In genomic region chr1:78003070-78003751, GRCh38 we compare ENCODE assay signal across 9 cellular contexts. TPM values are rescaled to one million over a fixed set of nuclear protein-coding genes. Genes with fewer than 3 reads are reported as not detected.
DNase-seq lines count a peak whose midpoint lies in the region; TF ChIP-seq lines count a peak whose summit lies in the region.
"Had no signal": no experiment of that assay in that cellular context is flagged by ENCODE, and none has a peak within 500 bp of the region (broad histone marks: within the 10 kb centered on the region; RNA-seq: fewer than 3 reads in every experiment).

No MANE protein-coding gene starts in this region.

- H2AFZ ChIP-seq in OCI-LY3 (ENCODE audit: low read depth, low read length), result no peak overlapping the region
- H2AFZ ChIP-seq in H9 (ENCODE audit: low read length), result no peak overlapping the region

- no peak overlapping the region for H3K18ac ChIP-seq in H9 (ENCODE audit: insufficient read length, low read depth, low read length)

- H4K8ac ChIP-seq in H9 (replicated peaks; ENCODE audit: insufficient read length, low read depth, low read length), result no peak overlapping the region

- no peaks in the 10 kb centered on the region for H3K27me3 Mint-ChIP-seq in dendritic cell treated with granulocyte-macrophage colony-stimulating factor and Interleukin-4, amounts not matched to agents 40 ng/mL and 50 ng/mL, for 4 days
- no peaks in the 10 kb centered on the region for H3K27me3 Mint-ChIP-seq in osteocyte (ENCODE audit: unreplicated experiment)
- H3K27me3 Mint-ChIP-seq in H9 (ENCODE audit: low read depth), result no peaks in the 10 kb centered on the region; the same call in 1 of the 2 replicates

- H4K91ac ChIP-seq in H9 (ENCODE audit: insufficient read length, low read depth, low read length), result no peak overlapping the region

- H3K56ac ChIP-seq in H9 (ENCODE audit: insufficient read length, low read depth, low read length), result no peak overlapping the region

- H3K9me3 ChIP-seq in OCI-LY3 (ENCODE audit: insufficient read depth, low read length) (no peaks in the 10 kb centered on the region), H9 (ENCODE audit: control insufficient read depth, low read depth, low read length) (no peaks in the 10 kb centered on the region)

- H3K27me3 ChIP-seq in OCI-LY3 (ENCODE audit: low read depth, low read length), result no peaks in the 10 kb centered on the region
- H3K27me3 ChIP-seq in H9 (ENCODE audit: insufficient read depth, low read length), result no peaks in the 10 kb centered on the region

- no CpG with 5 or more reads among the region's 3 CpGs for WGBS in H9 (ENCODE audit: extremely low coverage, insufficient read length, low lambda C conversion rate)

- peaks cover 15% of the 10 kb centered on the region for H3K4me1 Mint-ChIP-seq in dendritic cell treated with granulocyte-macrophage colony-stimulating factor and Interleukin-4, amounts not matched to agents 40 ng/mL and 50 ng/mL, for 4 days (ENCODE audit: low read depth)
- H3K4me1 Mint-ChIP-seq in osteocyte (ENCODE audit: unreplicated experiment) (peaks cover 33% of the 10 kb centered on the region), H9 (peaks cover 27% of the 10 kb centered on the region in 2 experiments)

- no peaks in the 10 kb centered on the region for H3K79me1 ChIP-seq in H9 (ENCODE audit: insufficient read depth, low read depth, low read length, poor library complexity, severe bottlenecking)

- H3K4me1 ChIP-seq in OCI-LY3 (ENCODE audit: low read length) (peaks cover 18% of the 10 kb centered on the region), H9 (ENCODE audit: insufficient read depth, low read length) (no peaks in the 10 kb centered on the region)

- no peak overlapping the region for H3T11ph ChIP-seq in H9 (ENCODE audit: low read length)

- no peak overlapping the region for H3K23ac ChIP-seq in H9 (ENCODE audit: insufficient read length, low read depth, low read length)

- H3K36me3 ChIP-seq in OCI-LY3 (replicated peaks; ENCODE audit: low read depth, low read length), result no peaks in the 10 kb centered on the region

- H4K20me1 ChIP-seq in OCI-LY3 (ENCODE audit: insufficient read depth, low read length), result no peaks in the 10 kb centered on the region
- H4K20me1 ChIP-seq in H9 (ENCODE audit: control insufficient read depth, insufficient read depth, insufficient read length), result no peaks in the 10 kb centered on the region

- intact Hi-C loops in dendritic cell treated with granulocyte-macrophage colony-stimulating factor and Interleukin-4, amounts not matched to agents 40 ng/mL and 50 ng/mL, for 4 days (cut with micrococcal nuclease), result no loop called here

- peaks cover 2% of the 10 kb centered on the region for H3K23me2 ChIP-seq in H9 (ENCODE audit: insufficient read length, low read depth, low read length, poor library complexity, severe bottlenecking)

- no peaks in the 10 kb centered on the region for H3K9me3 Mint-ChIP-seq in dendritic cell treated with granulocyte-macrophage colony-stimulating factor and Interleukin-4, amounts not matched to agents 40 ng/mL and 50 ng/mL, for 4 days
- H3K9me3 Mint-ChIP-seq in osteocyte (ENCODE audit: unreplicated experiment) (no peaks in the 10 kb centered on the region), H9 (peaks cover 0 to 2% of the 10 kb centered on the region in 2 experiments; a peak in 1 of 5 replicates)

- no peaks in the 10 kb centered on the region for H3K79me2 ChIP-seq in OCI-LY3 (ENCODE audit: low read length)
- H3K79me2 ChIP-seq in H9 (ENCODE audit: insufficient read depth, low read length), result no peaks in the 10 kb centered on the region

- H2BK12ac ChIP-seq in H9 (ENCODE audit: insufficient read length, low read depth, low read length), result no peak overlapping the region

- peaks cover 10% of the 10 kb centered on the region for H3K36me3 Mint-ChIP-seq in dendritic cell treated with granulocyte-macrophage colony-stimulating factor and Interleukin-4, amounts not matched to agents 40 ng/mL and 50 ng/mL, for 4 days (ENCODE audit: low read depth)
- no peaks in the 10 kb centered on the region for H3K36me3 Mint-ChIP-seq in osteocyte (ENCODE audit: unreplicated experiment)
- H3K36me3 Mint-ChIP-seq in H9 (ENCODE audit: insufficient read depth in 1 of 3, low read depth in 3 of 3), result no peaks in the 10 kb centered on the region

- no peak overlapping the region for H4K5ac ChIP-seq in H9 (ENCODE audit: insufficient read length, low read depth, low read length)

- H3K27ac ChIP-seq in OCI-LY3 (ENCODE audit: low read length) (peak overlapping the region; percentile 75; the same call in 1 of the 2 replicates), H9 (ENCODE audit: insufficient read length, low read depth, low read length) (no peak overlapping the region)

- peak; percentile 61 for DNase-seq in DMS 273 (lab: John Stamatoyannopoulos, UW; ENCODE audit: unreplicated experiment)
- no peak for DNase-seq in osteocyte (ENCODE audit: extremely low spot score, unreplicated experiment)
- DNase-seq in T1000 (lab: John Stamatoyannopoulos, UW), result no peak
- no peak for DNase-seq in T-helper 9 cell
- no peak for DNase-seq in central memory CD4-positive, alpha-beta T cell
- no peak for DNase-seq in H9

- H3K4me2 ChIP-seq in OCI-LY3 (ENCODE audit: low read length) (peak overlapping the region; percentile 70), H9 (ENCODE audit: insufficient read depth, insufficient read length, low read length) (no peak overlapping the region)

- no peak overlapping the region for H2BK20ac ChIP-seq in H9 (ENCODE audit: low read depth, low read length, poor library complexity, severe bottlenecking)

- H3K9ac ChIP-seq in OCI-LY3 (ENCODE audit: low read length) (no peak overlapping the region), H9 (ENCODE audit: extremely low read depth, insufficient read length, low read length) (no peak overlapping the region)

- peak overlapping the region; percentile 96 for H3K27ac Mint-ChIP-seq in dendritic cell treated with granulocyte-macrophage colony-stimulating factor and Interleukin-4, amounts not matched to agents 40 ng/mL and 50 ng/mL, for 4 days
- peak overlapping the region; percentile 97 for H3K27ac Mint-ChIP-seq in osteocyte (ENCODE audit: unreplicated experiment)
- peak overlapping the region in 1 of 3 experiments; percentile 90; a peak in 3 of 7 replicates for H3K27ac Mint-ChIP-seq in H9

- no peak overlapping the region for H3K4ac ChIP-seq in H9 (ENCODE audit: low read depth, low read length)

- peak overlapping the region; percentile 73; the same call in 1 of the 2 replicates for H3K4me3 ChIP-seq in OCI-LY3 (ENCODE audit: low read length)

- H2BK5ac ChIP-seq in H9 (ENCODE audit: insufficient read length, low read length), result no peak overlapping the region

- no peak for TF ChIP-seq CTCF in OCI-LY3 (IDR thresholded peaks at IDR 0.05; ENCODE audit: low read depth, low read length)
- TF ChIP-seq CTCF in osteocyte (IDR thresholded peaks at IDR 0.05), result no peak
- no peak for TF ChIP-seq CTCF in H9 (conservative IDR thresholded peaks at IDR 0.05)

- H2AK5ac ChIP-seq in H9 (ENCODE audit: insufficient read length, low read length), result no peak overlapping the region

- H3K14ac ChIP-seq in H9 (ENCODE audit: insufficient read depth, low read length), result no peak overlapping the region

- H2BK15ac ChIP-seq in H9 (ENCODE audit: low read depth, low read length), result no peak overlapping the region

- H3K4me3 Mint-ChIP-seq in dendritic cell treated with granulocyte-macrophage colony-stimulating factor and Interleukin-4, amounts not matched to agents 40 ng/mL and 50 ng/mL, for 4 days, result peak overlapping the region; percentile 30
- H3K4me3 Mint-ChIP-seq in osteocyte (ENCODE audit: unreplicated experiment) (peak overlapping the region; percentile 65), H9 (peak overlapping the region in 1 of 2 experiments; percentile 38; a peak in 1 of 5 replicates)

- H2BK120ac ChIP-seq in H9 (ENCODE audit: low read depth, low read length, poor library complexity, severe bottlenecking), result no peak overlapping the region

RNA-seq across cellular contexts. Expression of gene DNAJB4, which starts 1.5 kb away (rescaled TPM):
- 89.2 and 95.8 TPM in 2 replicates for total RNA-seq in osteocyte
- total RNA-seq in H9 (2021), result 8.1 and 8.6 TPM in 2 replicates

RNA-seq across cellular contexts. Expression of gene FUBP1, which starts 24.3 kb away (rescaled TPM):
- 123 and 126 TPM in 2 replicates for total RNA-seq in osteocyte
- 271 TPM in 2 replicates for total RNA-seq in H9 (2021)

RNA-seq across cellular contexts. Expression of gene GIPC2, which starts 42.6 kb away (rescaled TPM):
- total RNA-seq in osteocyte (0.08 TPM in 2 replicates), H9 (2021) (0.85 and 0.90 TPM in 2 replicates)
- total RNA-seq: NCI-H460 had no signal
